ENCODE assay signal across 13 cellular contexts in genomic region chr9:93557366-93558137, GRCh38. TPM values are rescaled to one million over a fixed set of nuclear protein-coding genes. Genes with fewer than 3 reads are reported as not detected.
A peak's percentile ranks its signal among the peaks of the same experiment; 100 is the strongest.
DNase-seq lines count a peak whose midpoint lies in the region; ATAC-seq and TF ChIP-seq lines count a peak whose summit lies in the region.
"Had no signal": no experiment of that assay in that cellular context is flagged by ENCODE, and none has a peak within 500 bp of the region (broad histone marks: within the 10 kb centered on the region; RNA-seq: fewer than 3 reads in every experiment).

No MANE protein-coding gene starts in this region.

- no peak for ATAC-seq in GM21515 (IDR thresholded peaks at IDR 0.05; ENCODE audit: unreplicated experiment)

- H3K9me3 Mint-ChIP-seq in activated naive CD4-positive, alpha-beta T cell treated with anti-CD3 and anti-CD28 coated beads, Interleukin-2, amount 10 ng/mL, durations not matched to agents 7 days and 5 days: no peaks in the 10 kb centered on the region
- H3K9me3 Mint-ChIP-seq in endothelial cell (ENCODE audit: unreplicated experiment) (no peaks in the 10 kb centered on the region), neural crest cell (no peaks in the 10 kb centered on the region)
- H3K9me3 Mint-ChIP-seq: CD8-positive, alpha-beta memory T cell had no signal

- no peak for TF ChIP-seq CTCF in endothelial cell (IDR thresholded peaks at IDR 0.05; ENCODE audit: unreplicated experiment)
- TF ChIP-seq CTCF in neural crest cell (conservative IDR thresholded peaks at IDR 0.05): no peak

- H3K36me3 Mint-ChIP-seq in activated naive CD4-positive, alpha-beta T cell treated with anti-CD3 and anti-CD28 coated beads, Interleukin-2, amount 10 ng/mL, durations not matched to agents 7 days and 5 days: peaks cover 51% of the 10 kb centered on the region
- H3K36me3 Mint-ChIP-seq in endothelial cell (ENCODE audit: low read depth, unreplicated experiment): peaks cover 30% of the 10 kb centered on the region
- H3K36me3 Mint-ChIP-seq in neural crest cell (ENCODE audit: low read depth): peaks cover 16% of the 10 kb centered on the region

- H3K4me3 Mint-ChIP-seq in activated naive CD4-positive, alpha-beta T cell treated with anti-CD3 and anti-CD28 coated beads, Interleukin-2, amount 10 ng/mL, durations not matched to agents 7 days and 5 days: no peak overlapping the region
- H3K4me3 Mint-ChIP-seq in endothelial cell (ENCODE audit: unreplicated experiment) (peak overlapping the region; percentile 42), neural crest cell (no peak overlapping the region)
- H3K4me3 Mint-ChIP-seq: CD14-positive monocyte; CD8-positive, alpha-beta memory T cell had no signal

- peak overlapping the region; percentile 2 for H3K27ac Mint-ChIP-seq in activated naive CD4-positive, alpha-beta T cell treated with anti-CD3 and anti-CD28 coated beads, Interleukin-2, amount 10 ng/mL, durations not matched to agents 7 days and 5 days
- H3K27ac Mint-ChIP-seq in endothelial cell (ENCODE audit: unreplicated experiment): no peak overlapping the region
- H3K27ac Mint-ChIP-seq in neural crest cell (ENCODE audit: unreplicated experiment): peak overlapping the region; percentile 12

- no peak for DNase-seq in activated naive CD4-positive, alpha-beta T cell treated with anti-CD3 and anti-CD28 coated beads, Interleukin-2, amount 10 ng/mL, durations not matched to agents 7 days and 5 days
- DNase-seq in activated naive CD4-positive, alpha-beta T cell (lab: John Stamatoyannopoulos, UW): no peak
- DNase-seq in endothelial cell (ENCODE audit: low spot score) (no peak), neural crest cell (ENCODE audit: low read depth, low spot score) (no peak), SIG-M5 treated with dmso at 0.1 percent for 504 hours (lab: John Stamatoyannopoulos, UW; ENCODE audit: unreplicated experiment) (no peak), HPDE6-E6E7 (ENCODE audit: extremely low spot score) (no peak)
- DNase-seq: BE2C; Caco-2; CD8-positive, alpha-beta memory T cell; DND-41; GF-D8 had no signal

- CTCF ChIA-PET in activated naive CD4-positive, alpha-beta T cell treated with anti-CD3 and anti-CD28 coated beads, Interleukin-2, amount 10 ng/mL, durations not matched to agents 7 days and 5 days (lab: Charles Lee): no interaction called here

- H3K27me3 Mint-ChIP-seq in activated naive CD4-positive, alpha-beta T cell treated with anti-CD3 and anti-CD28 coated beads, Interleukin-2, amount 10 ng/mL, durations not matched to agents 7 days and 5 days: no peaks in the 10 kb centered on the region
- H3K27me3 Mint-ChIP-seq in endothelial cell (ENCODE audit: unreplicated experiment): peaks cover 1% of the 10 kb centered on the region
- H3K27me3 Mint-ChIP-seq in neural crest cell (ENCODE audit: low read depth): no peaks in the 10 kb centered on the region
- H3K27me3 Mint-ChIP-seq: CD8-positive, alpha-beta memory T cell had no signal

- H3K4me1 Mint-ChIP-seq in activated naive CD4-positive, alpha-beta T cell treated with anti-CD3 and anti-CD28 coated beads, Interleukin-2, amount 10 ng/mL, durations not matched to agents 7 days and 5 days: no peaks in the 10 kb centered on the region
- H3K4me1 Mint-ChIP-seq in endothelial cell (ENCODE audit: unreplicated experiment) (no peaks in the 10 kb centered on the region), neural crest cell (peaks cover 18% of the 10 kb centered on the region)
- H3K4me1 Mint-ChIP-seq: CD14-positive monocyte; CD8-positive, alpha-beta memory T cell had no signal

RNA-seq across cellular contexts. Expression of gene PHF2, which starts 18.8 kb away (rescaled TPM):
- 20.9 TPM for total RNA-seq in endothelial cell (ENCODE audit: unreplicated experiment)
- 34.4 and 34.7 TPM in 2 replicates for total RNA-seq in neural crest cell
